Comparison of ENCODE assay signal across 16 cellular contexts in the genomic region with DNA sequence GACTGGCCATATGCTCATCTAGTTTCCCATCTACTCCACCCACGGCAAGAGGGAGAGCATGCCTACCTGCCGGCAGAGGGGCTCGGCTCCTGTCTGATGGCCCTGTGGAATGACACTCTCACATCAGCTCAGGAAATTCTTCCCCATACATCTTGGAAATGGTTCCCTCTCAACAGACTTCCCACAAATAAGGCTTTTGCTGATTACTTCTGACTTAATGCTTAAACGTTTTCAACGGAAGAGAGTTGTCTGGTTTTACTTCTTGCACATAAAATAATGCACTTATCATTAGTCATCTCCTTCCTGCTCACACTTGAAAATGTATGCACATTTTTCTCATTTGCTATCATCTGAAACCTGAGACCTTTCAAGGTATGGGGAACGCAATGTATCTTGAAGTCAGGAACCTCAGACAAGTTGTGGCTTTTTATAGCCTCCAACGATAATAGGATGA.
A peak's percentile ranks its signal among the peaks of the same experiment; 100 is the strongest.
DNase-seq lines count a peak whose midpoint lies in the region; ATAC-seq and TF ChIP-seq lines count a peak whose summit lies in the region.
"Had no signal": no experiment of that assay in that cellular context is flagged by ENCODE, and none has a peak within 500 bp of the region (broad histone marks: within the 10 kb centered on the region; RNA-seq: fewer than 3 reads in every experiment).

No MANE protein-coding gene starts in this region.

- H2AFZ ChIP-seq in Loucy (ENCODE audit: low read length) (peak overlapping the region; percentile 44), mammary epithelial cell (ENCODE audit: low read depth, low read length) (peak overlapping the region; percentile 75), mesenchymal stem cell (ENCODE audit: low read depth, low read length) (peak overlapping the region; percentile 65)

- no peak overlapping the region for H3K18ac ChIP-seq in mesenchymal stem cell (ENCODE audit: low read depth in 1 of 2, low read length in 2 of 2)

- H2BK5ac ChIP-seq in mesenchymal stem cell (ENCODE audit: low read depth, low read length, poor library complexity, severe bottlenecking) = no peak overlapping the region

- H2BK15ac ChIP-seq in mesenchymal stem cell (ENCODE audit: low read depth, poor library complexity, severe bottlenecking) = no peak overlapping the region

- H3K9me2 ChIP-seq in Loucy (replicated peaks; ENCODE audit: low read depth, low read length) = no peaks in the 10 kb centered on the region

- H4K8ac ChIP-seq in mesenchymal stem cell (ENCODE audit: low read length) = no peak overlapping the region

- H3K4me3 ChIP-seq in Loucy (ENCODE audit: low read length, poor library complexity, severe bottlenecking) (peak overlapping the region; percentile 79), mammary epithelial cell (replicated peaks in 1 of 3; ENCODE audit: insufficient read depth in 1 of 3, low read depth in 2 of 3, low read length in 3 of 3) (peak overlapping the region; percentile 2 to 51 (median 4)), mesenchymal stem cell (ENCODE audit: insufficient read depth in 1 of 2, low read depth in 1 of 2, low read length in 2 of 2) (no peak overlapping the region)
- H3K4me3 ChIP-seq: upper lobe of right lung had no signal

- peaks cover 58% of the 10 kb centered on the region for H3K4me1 ChIP-seq in Loucy (ENCODE audit: insufficient read depth, low read length, poor library complexity, severe bottlenecking)
- peaks cover 32% of the 10 kb centered on the region for H3K4me1 ChIP-seq in mammary epithelial cell (ENCODE audit: insufficient read depth, low read length)
- peaks cover 2% of the 10 kb centered on the region for H3K4me1 ChIP-seq in mesenchymal stem cell (ENCODE audit: control insufficient read depth, insufficient read depth, low read depth, low read length)
- H3K4me1 ChIP-seq: upper lobe of right lung had no signal

- no peak overlapping the region for H4K91ac ChIP-seq in mesenchymal stem cell (ENCODE audit: low read length)

- no peak overlapping the region for H2AK5ac ChIP-seq in mesenchymal stem cell (ENCODE audit: low read length, severe bottlenecking)

- no peaks in the 10 kb centered on the region for H3K79me1 ChIP-seq in mesenchymal stem cell (replicated peaks; ENCODE audit: low read length, poor library complexity, severe bottlenecking)

- intact Hi-C loops in mammary epithelial cell (cut with micrococcal nuclease) = loop anchor here (1.0 to 5.0 kb wide), 3 partner anchors 19 to 66 kb away; no protein-coding TSS in a partner anchor

- no TSS peak for BruUV-seq in mammary epithelial cell (replicated peaks; lab: Mats Ljungman, UMichigan)

- no peaks in the 10 kb centered on the region for H3K9me3 ChIP-seq in Loucy (ENCODE audit: insufficient read depth, low read depth, low read length)
- no peaks in the 10 kb centered on the region for H3K9me3 ChIP-seq in mammary epithelial cell (replicated peaks; ENCODE audit: insufficient read depth, low read length)
- H3K9me3 ChIP-seq in mesenchymal stem cell (ENCODE audit: control insufficient read depth, low read length) = no peaks in the 10 kb centered on the region
- H3K9me3 ChIP-seq: upper lobe of right lung had no signal

- H3K27me3 ChIP-seq in Loucy (ENCODE audit: insufficient read depth, low read length, poor library complexity, severe bottlenecking) = no peaks in the 10 kb centered on the region
- no peaks in the 10 kb centered on the region for H3K27me3 ChIP-seq in mammary epithelial cell (ENCODE audit: insufficient read depth, low read length)
- no peaks in the 10 kb centered on the region for H3K27me3 ChIP-seq in mesenchymal stem cell (ENCODE audit: control insufficient read depth in 1 of 2, insufficient read depth in 1 of 2, low read length in 2 of 2)
- H3K27me3 ChIP-seq: upper lobe of right lung had no signal

- H3K23ac ChIP-seq in mesenchymal stem cell (ENCODE audit: low read length in 2 of 2) = no peak overlapping the region

- H2BK120ac ChIP-seq in mesenchymal stem cell (ENCODE audit: low read depth, low read length) = no peak overlapping the region

- WGBS in mammary epithelial cell (ENCODE audit: low coverage, missing lambda C conversion rate) = 39% methylated on average over 7 of the region's 7 CpGs
- WGBS in mesenchymal stem cell = 47% methylated on average over 7 of the region's 7 CpGs

- H3F3A ChIP-seq in Loucy (ENCODE audit: low read depth) = peaks cover 3% of the 10 kb centered on the region

- in situ Hi-C loops in mammary epithelial cell (cut with MboI; ENCODE audit: low sequenced_read_pairs in 2 of 2) = no loop called here

- H3K36me3 ChIP-seq in Loucy (ENCODE audit: insufficient read depth, low read length) (no peaks in the 10 kb centered on the region), mammary epithelial cell (ENCODE audit: insufficient read depth, low read length) (no peaks in the 10 kb centered on the region), mesenchymal stem cell (ENCODE audit: control insufficient read depth in 1 of 2, insufficient read depth in 2 of 2, low read depth in 1 of 2, low read length in 2 of 2) (no peaks in the 10 kb centered on the region)
- H3K36me3 ChIP-seq: upper lobe of right lung had no signal

- TF ChIP-seq CTCF in Loucy (conservative IDR thresholded peaks at IDR 0.05; ENCODE audit: low read length) (no peak), mammary epithelial cell (conservative IDR thresholded peaks at IDR 0.05 in 1 of 2, IDR thresholded peaks at IDR 0.05 in 1 of 2; ENCODE audit: extremely low read depth in 1 of 2, insufficient read depth in 1 of 2, low read depth in 1 of 2, low read length in 2 of 2) (no peak)

- no peak overlapping the region for H3K14ac ChIP-seq in mesenchymal stem cell (ENCODE audit: low read length in 2 of 2)

- ATAC-seq in GM21390 (IDR thresholded peaks at IDR 0.05; ENCODE audit: unreplicated experiment) = no peak
- ATAC-seq in GM18498 (IDR thresholded peaks at IDR 0.05; ENCODE audit: unreplicated experiment) = no peak
- ATAC-seq: activated CD8-positive, alpha-beta T cell treated with anti-CD3 and anti-CD28 coated beads, Interleukin-2, amount 10 ng/mL, durations not matched to agents 7 days and 5 days; right cardiac atrium; upper lobe of right lung had no signal

- DNase-seq in EH (ENCODE audit: low read depth) (peak; percentile 91), mammary epithelial cell (peak; percentile 78), mesenchymal stem cell (peak; percentile 58), NCI-H2029 treated with DMSO at 0.1 percent for 48 hours (lab: John Stamatoyannopoulos, UW) (no peak)
- no peak for DNase-seq in activated naive CD4-positive, alpha-beta T cell (lab: John Stamatoyannopoulos, UW)
- DNase-seq: activated CD8-positive, alpha-beta T cell treated with anti-CD3 and anti-CD28 coated beads, Interleukin-2, amount 10 ng/mL, durations not matched to agents 7 days and 5 days; aorta; NCI-H1092 treated with DMSO at 0.1 percent for 48 hours; NCI-H446; right cardiac atrium; stimulated activated CD4-positive, alpha-beta T cell treated with anti-CD3 and anti-CD28 coated beads, Interleukin-4, amount 100 ng/mL, for 24 hours; upper lobe of right lung had no signal

- peak overlapping the region in 1 of 2 experiments; percentile 55 for H2BK12ac ChIP-seq in mesenchymal stem cell (ENCODE audit: low read length in 2 of 2)

- H3K79me2 ChIP-seq in Loucy (ENCODE audit: insufficient read depth, low read length) (peaks cover 50% of the 10 kb centered on the region), mammary epithelial cell (ENCODE audit: insufficient read depth, low read length) (peaks cover 29% of the 10 kb centered on the region)

- H3K4ac ChIP-seq in mesenchymal stem cell (ENCODE audit: low read depth in 1 of 2, low read length in 2 of 2) = no peak overlapping the region

- H3K4me2 ChIP-seq in Loucy (ENCODE audit: low read depth, low read length, poor library complexity, severe bottlenecking) (peak overlapping the region; percentile 92), mammary epithelial cell (ENCODE audit: insufficient read depth, low read depth, low read length) (peak overlapping the region; percentile 72), mesenchymal stem cell (ENCODE audit: low read length, poor library complexity, severe bottlenecking) (peak overlapping the region; percentile 24)

- peak overlapping the region; percentile 67 for H3K27ac ChIP-seq in mammary epithelial cell (ENCODE audit: insufficient read depth, low read depth, low read length)
- H3K27ac ChIP-seq in mesenchymal stem cell (ENCODE audit: low read length, poor library complexity, severe bottlenecking) = peak overlapping the region; percentile 29
- H3K27ac ChIP-seq: upper lobe of right lung, VCaP had no signal

- dilution Hi-C loops in mammary epithelial cell (cut with HindIII; ENCODE audit: low sequenced_read_pairs) = no loop called here

- no peaks in the 10 kb centered on the region for H4K20me1 ChIP-seq in Loucy (ENCODE audit: insufficient read depth, low read length, poor library complexity, severe bottlenecking)
- no peaks in the 10 kb centered on the region for H4K20me1 ChIP-seq in mammary epithelial cell (ENCODE audit: insufficient read depth, low read length)

- peak overlapping the region; percentile 87 for H3K9ac ChIP-seq in Loucy (ENCODE audit: low read depth, low read length, poor library complexity, severe bottlenecking)
- peak overlapping the region; percentile 36 for H3K9ac ChIP-seq in mammary epithelial cell (ENCODE audit: insufficient read depth, low read length)
- no peak overlapping the region for H3K9ac ChIP-seq in mesenchymal stem cell (ENCODE audit: low read length)

- CTCF ChIA-PET in mammary epithelial cell (lab: Charles Lee; ENCODE audit: low non-redundant PET) = no interaction called here

Comparison
In these comparisons a context has a peak if more than half of its experiments do, and no peak if none do; other contexts are left out.
1. DNase-seq: peak in EH (single experiment), mammary epithelial cell (single experiment) and mesenchymal stem cell (single experiment); none in activated naive CD4-positive, alpha-beta T cell (0 of 4) and NCI-H2029 treated with DMSO at 0.1 percent for 48 hours (single experiment).
2. H3K4me2 ChIP-seq: peak in every context shown above with its lines; median percentile 92 in Loucy; 72 in mammary epithelial cell; 24 in mesenchymal stem cell.
3. H3K4me3 ChIP-seq: peak in Loucy (single experiment) and mammary epithelial cell (3 of 3); none in mesenchymal stem cell (0 of 2).
4. Peak in every context shown above with its lines, with median percentiles within 50 percentile points of each other: H2AFZ ChIP-seq.